23 cellular contexts compared by ENCODE assay signal in genomic region chr21:19553930-19554615, GRCh38.
A peak's percentile ranks its signal among the peaks of the same experiment; 100 is the strongest.
DNase-seq lines count a peak whose midpoint lies in the region; ATAC-seq and TF ChIP-seq lines count a peak whose summit lies in the region.
"Had no signal": no experiment of that assay in that cellular context is flagged by ENCODE, and none has a peak within 500 bp of the region (broad histone marks: within the 10 kb centered on the region; RNA-seq: fewer than 3 reads in every experiment).

No MANE protein-coding gene starts in this region.

- H3K4me1 ChIP-seq in GM23338 (ENCODE audit: insufficient read depth): peaks cover 34% of the 10 kb centered on the region
- H3K4me1 ChIP-seq in NT2/D1 (ENCODE audit: insufficient read depth, insufficient read length): no peaks in the 10 kb centered on the region
- H3K4me1 ChIP-seq: transverse colon had no signal

- peaks cover 12% of the 10 kb centered on the region for H3K9me3 ChIP-seq in NT2/D1 (ENCODE audit: insufficient read depth, low read length)
- H3K9me3 ChIP-seq: transverse colon had no signal

- peaks cover 40% of the 10 kb centered on the region for H3K4me1 Mint-ChIP-seq in GM23338
- H3K4me1 Mint-ChIP-seq in activated naive CD4-positive, alpha-beta T cell treated with anti-CD3 and anti-CD28 coated beads, Interleukin-2, amount 10 ng/mL, durations not matched to agents 7 days and 5 days: no peaks in the 10 kb centered on the region
- H3K4me1 Mint-ChIP-seq: activated CD4-positive, alpha-beta T cell treated with anti-CD3 and anti-CD28 coated beads, Interleukin-2, amount 10 ng/mL, durations not matched to agents 7 days and 5 days; CD14-positive monocyte; memory B cell had no signal

- H3K27me3 Mint-ChIP-seq in GM23338 (ENCODE audit: insufficient read depth, low read depth, poor library complexity): no peaks in the 10 kb centered on the region
- no peaks in the 10 kb centered on the region for H3K27me3 Mint-ChIP-seq in activated naive CD4-positive, alpha-beta T cell treated with anti-CD3 and anti-CD28 coated beads, Interleukin-2, amount 10 ng/mL, durations not matched to agents 7 days and 5 days
- H3K27me3 Mint-ChIP-seq: activated CD4-positive, alpha-beta T cell treated with anti-CD3 and anti-CD28 coated beads, Interleukin-2, amount 10 ng/mL, durations not matched to agents 7 days and 5 days; memory B cell had no signal

- H3K36me3 ChIP-seq in GM23338 (ENCODE audit: insufficient read depth) (no peaks in the 10 kb centered on the region), NT2/D1 (ENCODE audit: insufficient read depth, insufficient read length, low read length) (no peaks in the 10 kb centered on the region)
- H3K36me3 ChIP-seq: transverse colon had no signal

- no peaks in the 10 kb centered on the region for H3K79me2 ChIP-seq in GM23338 (replicated peaks; ENCODE audit: insufficient read depth)

- H3K4me3 ChIP-seq in GM23338 (peak overlapping the region; percentile 4), NT2/D1 (ENCODE audit: insufficient read length, low read depth) (no peak overlapping the region)
- H3K4me3 ChIP-seq: transverse colon had no signal

- peak overlapping the region; percentile 41 for H3K4me3 Mint-ChIP-seq in GM23338
- H3K4me3 Mint-ChIP-seq in activated naive CD4-positive, alpha-beta T cell treated with anti-CD3 and anti-CD28 coated beads, Interleukin-2, amount 10 ng/mL, durations not matched to agents 7 days and 5 days: no peak overlapping the region
- H3K4me3 Mint-ChIP-seq: activated CD4-positive, alpha-beta T cell treated with anti-CD3 and anti-CD28 coated beads, Interleukin-2, amount 10 ng/mL, durations not matched to agents 7 days and 5 days; activated naive CD4-positive, alpha-beta T cell treated with anti-CD3 and anti-CD28 coated beads for 36 hours; activated T-cell treated with anti-CD3 and anti-CD28 coated beads, Interleukin-2, amount 50 U/mL, for 72 hours; CD14-positive monocyte; memory B cell had no signal

- peak overlapping the region; percentile 93 for H3K27ac Mint-ChIP-seq in GM23338
- no peak overlapping the region for H3K27ac Mint-ChIP-seq in activated naive CD4-positive, alpha-beta T cell treated with anti-CD3 and anti-CD28 coated beads, Interleukin-2, amount 10 ng/mL, durations not matched to agents 7 days and 5 days
- H3K27ac Mint-ChIP-seq: activated CD4-positive, alpha-beta T cell treated with anti-CD3 and anti-CD28 coated beads, Interleukin-2, amount 10 ng/mL, durations not matched to agents 7 days and 5 days; activated naive CD4-positive, alpha-beta T cell treated with anti-CD3 and anti-CD28 coated beads for 36 hours; activated T-cell treated with anti-CD3 and anti-CD28 coated beads, Interleukin-2, amount 50 U/mL, for 72 hours; CD14-positive monocyte; memory B cell had no signal

- no peaks in the 10 kb centered on the region for H3K9me2 ChIP-seq in GM23338 (ENCODE audit: insufficient read depth)

- ATAC-seq in GM23338 (peak; percentile 97), GM19467 (IDR thresholded peaks at IDR 0.05; ENCODE audit: unreplicated experiment) (no peak)
- no peak for ATAC-seq in stimulated activated naive CD8-positive, alpha-beta T cell treated with anti-CD3 and anti-CD28 coated beads, Interleukin-15, Interleukin-2, amounts not matched to agents 100 U/mL and 50 U/mL, for 24 hours
- ATAC-seq: activated T-cell treated with anti-CD3 and anti-CD28 coated beads, Interleukin-2, amount 50 U/mL, for 72 hours; left colon; SK-N-SH treated with all-trans-retinoic acid at 6 μM for 48 hours had no signal

- H3K9me3 Mint-ChIP-seq in GM23338: peaks cover 10% of the 10 kb centered on the region
- peaks cover 10% of the 10 kb centered on the region for H3K9me3 Mint-ChIP-seq in activated naive CD4-positive, alpha-beta T cell treated with anti-CD3 and anti-CD28 coated beads, Interleukin-2, amount 10 ng/mL, durations not matched to agents 7 days and 5 days

- no peaks in the 10 kb centered on the region; the same call in 1 of the 2 replicates for H3F3A ChIP-seq in GM23338 (replicated peaks; ENCODE audit: low read depth)

- no peak overlapping the region for H3K9ac ChIP-seq in NT2/D1 (ENCODE audit: insufficient read length, low read depth)

- H2AFZ ChIP-seq in GM23338: no peak overlapping the region

- peak overlapping the region; percentile 58 for H3K4me2 ChIP-seq in GM23338

- TF ChIP-seq CTCF in GM23338 (conservative IDR thresholded peaks at IDR 0.05; ENCODE audit: low read depth in 2 of 2): no peak

- no peaks in the 10 kb centered on the region for H3K27me3 ChIP-seq in GM23338 (ENCODE audit: insufficient read depth)
- no peaks in the 10 kb centered on the region for H3K27me3 ChIP-seq in NT2/D1 (ENCODE audit: insufficient read depth, insufficient read length)
- H3K27me3 ChIP-seq: transverse colon had no signal

- DNase-seq in GM23338 (ENCODE audit: low spot score) (peak; percentile 58), NCI-H1417 (lab: John Stamatoyannopoulos, UW) (peak in 2 of 3 experiments; percentile 72 to 87), NT2/D1 (ENCODE audit: low read depth, low spot score) (peak; percentile 70), iPS-NIHi11 (ENCODE audit: low spot score) (peak; percentile 30), hepatic stellate cell (ENCODE audit: low spot score) (no peak)
- DNase-seq in stimulated activated naive CD8-positive, alpha-beta T cell treated with anti-CD3 and anti-CD28 coated beads, Interleukin-15, Interleukin-2, amounts not matched to agents 100 U/mL and 50 U/mL, for 24 hours: no peak
- no peak for DNase-seq in activated naive CD4-positive, alpha-beta T cell treated with anti-CD3 and anti-CD28 coated beads, Interleukin-2, amount 10 ng/mL, durations not matched to agents 7 days and 5 days
- DNase-seq: activated CD4-positive, alpha-beta T cell treated with anti-CD3 and anti-CD28 coated beads, Interleukin-2, amount 10 ng/mL, durations not matched to agents 7 days and 5 days; activated naive CD4-positive, alpha-beta T cell treated with anti-CD3 and anti-CD28 coated beads for 36 hours; activated T-cell treated with anti-CD3 and anti-CD28 coated beads, Interleukin-2, amount 50 U/mL, for 72 hours; amniotic stem cell; cortex of kidney; Karpas-422; left colon; MV-4-11; NCI-H2029 treated with DMSO at 0.1 percent for 48 hours; NCI-H526; occipital lobe; transverse colon had no signal

- H4K20me1 ChIP-seq in GM23338 (replicated peaks; ENCODE audit: insufficient read depth): no peaks in the 10 kb centered on the region

- H3K36me3 Mint-ChIP-seq in GM23338 (ENCODE audit: low read depth): peaks cover 23% of the 10 kb centered on the region
- no peaks in the 10 kb centered on the region for H3K36me3 Mint-ChIP-seq in activated naive CD4-positive, alpha-beta T cell treated with anti-CD3 and anti-CD28 coated beads, Interleukin-2, amount 10 ng/mL, durations not matched to agents 7 days and 5 days
- H3K36me3 Mint-ChIP-seq: CD14-positive monocyte, memory B cell had no signal

- CTCF ChIA-PET in activated naive CD4-positive, alpha-beta T cell treated with anti-CD3 and anti-CD28 coated beads, Interleukin-2, amount 10 ng/mL, durations not matched to agents 7 days and 5 days (lab: Charles Lee): no interaction called here

- H3K27ac ChIP-seq in GM23338 (ENCODE audit: low read depth): peak overlapping the region; percentile 69
- H3K27ac ChIP-seq: transverse colon had no signal

TF ChIP-seq in GM23338, 12 proteins besides CTCF, POLR2A, EP300 and RAD21 (continues in another document):
- peak; percentile 80; the same call in 1 of the 2 replicates for TF ChIP-seq NANOG (IDR thresholded peaks at IDR 0.05; ENCODE audit: borderline replicate concordance)
- no peak for TF ChIP-seq POLR2AphosphoS5 (IDR thresholded peaks at IDR 0.05; ENCODE audit: low read depth)
- TF ChIP-seq ZNF114 (CRISPR knock-in tag; IDR thresholded peaks at IDR 0.05): no peak; the same call in 1 of the 2 replicates
- no peak for TF ChIP-seq EZH2phosphoT487 (IDR thresholded peaks at IDR 0.05; ENCODE audit: unreplicated experiment)

Comparison
In these comparisons a context has a peak if more than half of its experiments do, and no peak if none do; other contexts are left out.
1. DNase-seq: peak in GM23338 (single experiment), NCI-H1417 (2 of 3), NT2/D1 (single experiment) and iPS-NIHi11 (single experiment); none in stimulated activated naive CD8-positive, alpha-beta T cell treated with anti-CD3 and anti-CD28 coated beads, Interleukin-15, Interleukin-2, amounts not matched to agents 100 U/mL and 50 U/mL, for 24 hours (single experiment), hepatic stellate cell (single experiment) and activated naive CD4-positive, alpha-beta T cell treated with anti-CD3 and anti-CD28 coated beads, Interleukin-2, amount 10 ng/mL, durations not matched to agents 7 days and 5 days (single experiment).